ENCODE assay signal across 17 cellular contexts in the genomic region with DNA sequence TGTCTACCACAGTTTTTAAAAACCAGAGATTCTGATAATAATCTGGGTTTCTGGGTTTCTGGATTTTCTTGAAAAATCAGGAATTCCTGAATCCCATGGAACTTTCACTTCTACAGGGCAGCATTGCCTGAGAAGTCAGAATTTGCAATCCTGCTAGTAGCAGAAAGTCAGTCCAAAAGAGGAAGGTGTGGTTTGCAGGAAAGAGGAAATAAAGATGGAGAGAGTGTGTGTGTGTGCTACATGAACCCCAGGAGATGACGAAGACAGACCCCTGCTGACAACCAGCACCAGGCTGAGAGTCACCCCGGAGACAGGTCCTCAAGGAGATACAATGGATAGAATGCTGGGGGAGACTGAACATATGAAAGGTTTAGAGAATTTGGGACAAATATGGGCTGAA. TPM values are rescaled to one million over a fixed set of nuclear protein-coding genes. Genes with fewer than 3 reads are reported as not detected.
DNase-seq lines count a peak whose midpoint lies in the region; ATAC-seq and TF ChIP-seq lines count a peak whose summit lies in the region.
"Had no signal": no experiment of that assay in that cellular context is flagged by ENCODE, and none has a peak within 500 bp of the region (broad histone marks: within the 10 kb centered on the region; RNA-seq: fewer than 3 reads in every experiment).

No MANE protein-coding gene starts in this region.

- peak; percentile 94 to 95 for DNase-seq in AML-193 (lab: John Stamatoyannopoulos, UW)
- DNase-seq in KG1 (lab: John Stamatoyannopoulos, UW): peak; percentile 57
- no peak for DNase-seq in T-helper 17 cell
- DNase-seq in lower lobe of right lung: no peak
- no peak for DNase-seq in central memory CD4-positive, alpha-beta T cell
- no peak for DNase-seq in HuH-7 (ENCODE audit: low spot score)
- DNase-seq in activated T-cell treated with anti-CD3 and anti-CD28 coated beads, Interleukin-2, amount 50 U/mL, for 4 hours: no peak
- DNase-seq: activated CD8-positive, alpha-beta T cell treated with anti-CD3 and anti-CD28 coated beads for 36 hours; NCI-H2081; NCI-H748 treated with DMSO at 0.1 percent for 48 hours; SHP77 had no signal

- intact Hi-C loops in lower lobe of right lung (cut with DNase I): no loop called here

- H3K9me3 ChIP-seq in T-helper 17 cell (ENCODE audit: control insufficient read depth, low read length, poor library complexity, severe bottlenecking) (peaks cover 3% of the 10 kb centered on the region), lower lobe of right lung (no peaks in the 10 kb centered on the region)
- H3K9me3 ChIP-seq: esophagus muscularis mucosa, vagina had no signal

- no peak overlapping the region for H3K27ac ChIP-seq in lower lobe of right lung
- H3K27ac ChIP-seq: coronary artery, esophagus muscularis mucosa, vagina had no signal

- H3K4me1 ChIP-seq in lower lobe of right lung: no peaks in the 10 kb centered on the region
- H3K4me1 ChIP-seq: esophagus muscularis mucosa, vagina had no signal

- no peak for TF ChIP-seq CTCF in lower lobe of right lung (IDR thresholded peaks at IDR 0.05)

- no peaks in the 10 kb centered on the region for H3K36me3 ChIP-seq in lower lobe of right lung
- H3K36me3 ChIP-seq: esophagus muscularis mucosa, vagina had no signal

- H3K4me1 Mint-ChIP-seq in T-helper 17 cell: peaks cover 5% of the 10 kb centered on the region
- H3K4me1 Mint-ChIP-seq in activated T-cell treated with anti-CD3 and anti-CD28 coated beads, Interleukin-2, amount 50 U/mL, for 4 hours (ENCODE audit: low read depth): peaks cover under 1% of the 10 kb centered on the region
- H3K4me1 Mint-ChIP-seq: activated T-helper 17 cell treated with anti-CD3 and anti-CD28 coated beads, Interleukin-2, amount 50 U/mL, for 72 hours had no signal

- no peak overlapping the region for H3K4me3 ChIP-seq in lower lobe of right lung
- H3K4me3 ChIP-seq: coronary artery, esophagus muscularis mucosa, smooth muscle cell, vagina had no signal

- no peaks in the 10 kb centered on the region for H3K27me3 Mint-ChIP-seq in T-helper 17 cell
- peaks cover 3% of the 10 kb centered on the region for H3K27me3 Mint-ChIP-seq in activated T-cell treated with anti-CD3 and anti-CD28 coated beads, Interleukin-2, amount 50 U/mL, for 4 hours (ENCODE audit: low read depth)
- H3K27me3 Mint-ChIP-seq: activated T-helper 17 cell treated with anti-CD3 and anti-CD28 coated beads, Interleukin-2, amount 50 U/mL, for 72 hours had no signal

- no peak overlapping the region for H3K27ac Mint-ChIP-seq in T-helper 17 cell
- H3K27ac Mint-ChIP-seq: activated CD8-positive, alpha-beta T cell treated with anti-CD3 and anti-CD28 coated beads for 36 hours; activated T-helper 17 cell treated with anti-CD3 and anti-CD28 coated beads, Interleukin-2, amount 50 U/mL, for 72 hours had no signal

- peak overlapping the region; percentile 25 for H3K4me3 Mint-ChIP-seq in T-helper 17 cell
- H3K4me3 Mint-ChIP-seq in activated T-cell treated with anti-CD3 and anti-CD28 coated beads, Interleukin-2, amount 50 U/mL, for 4 hours: no peak overlapping the region
- H3K4me3 Mint-ChIP-seq: activated CD8-positive, alpha-beta T cell treated with anti-CD3 and anti-CD28 coated beads for 36 hours; activated T-helper 17 cell treated with anti-CD3 and anti-CD28 coated beads, Interleukin-2, amount 50 U/mL, for 72 hours had no signal

- H3K36me3 Mint-ChIP-seq in T-helper 17 cell (ENCODE audit: low read depth): no peaks in the 10 kb centered on the region
- H3K36me3 Mint-ChIP-seq in activated T-cell treated with anti-CD3 and anti-CD28 coated beads, Interleukin-2, amount 50 U/mL, for 4 hours (ENCODE audit: insufficient read depth): peaks cover 3% of the 10 kb centered on the region

- no peaks in the 10 kb centered on the region for H3K27me3 ChIP-seq in lower lobe of right lung (ENCODE audit: low read depth)
- H3K27me3 ChIP-seq: esophagus muscularis mucosa, vagina had no signal

- ATAC-seq in T-helper 17 cell (peak; percentile 66), lower lobe of right lung (peak; percentile 80 to 82), GM21367 (IDR thresholded peaks at IDR 0.05; ENCODE audit: unreplicated experiment) (no peak)
- ATAC-seq in activated T-cell treated with anti-CD3 and anti-CD28 coated beads, Interleukin-2, amount 50 U/mL, for 4 hours: no peak
- ATAC-seq: activated CD8-positive, alpha-beta T cell treated with anti-CD3 and anti-CD28 coated beads for 36 hours; activated T-helper 17 cell treated with anti-CD3 and anti-CD28 coated beads, Interleukin-2, amount 50 U/mL, for 72 hours had no signal

- peaks cover 10% of the 10 kb centered on the region for H3K9me3 Mint-ChIP-seq in activated T-cell treated with anti-CD3 and anti-CD28 coated beads, Interleukin-2, amount 50 U/mL, for 4 hours

RNA-seq across cellular contexts. Expression of a gene that starts 44.9 kb away (rescaled TPM):
- total RNA-seq in T-helper 17 cell (not detected), lower lobe of right lung (not detected)
- total RNA-seq in activated T-cell treated with anti-CD3 and anti-CD28 coated beads, Interleukin-2, amount 50 U/mL, for 4 hours: not detected
- total RNA-seq: activated CD8-positive, alpha-beta T cell treated with anti-CD3 and anti-CD28 coated beads for 36 hours; activated T-helper 17 cell treated with anti-CD3 and anti-CD28 coated beads, Interleukin-2, amount 50 U/mL, for 72 hours; esophagus muscularis mucosa; smooth muscle cell; vagina had no signal

RNA-seq across cellular contexts. Expression of a gene that starts 56.8 kb away (rescaled TPM):
- total RNA-seq in T-helper 17 cell (10 to 100 TPM; 30.6 to 34.4 TPM), lower lobe of right lung (29.7 TPM)
- 10 to 100 TPM; 17.1 to 19.8 (median 18.4) TPM for total RNA-seq in activated T-cell treated with anti-CD3 and anti-CD28 coated beads, Interleukin-2, amount 50 U/mL, for 4 hours

Comparison
In these comparisons a context has a peak if more than half of its experiments do, and no peak if none do; other contexts are left out.
1. DNase-seq: peak in AML-193 (2 of 2) and KG1 (single experiment); none in T-helper 17 cell (0 of 3), lower lobe of right lung (single experiment), central memory CD4-positive, alpha-beta T cell (single experiment), HuH-7 (single experiment) and activated T-cell treated with anti-CD3 and anti-CD28 coated beads, Interleukin-2, amount 50 U/mL, for 4 hours (single experiment).
2. ATAC-seq: peak in T-helper 17 cell (single experiment) and lower lobe of right lung (2 of 2); none in GM21367 (single experiment) and activated T-cell treated with anti-CD3 and anti-CD28 coated beads, Interleukin-2, amount 50 U/mL, for 4 hours (0 of 2).